In the genomic region with DNA sequence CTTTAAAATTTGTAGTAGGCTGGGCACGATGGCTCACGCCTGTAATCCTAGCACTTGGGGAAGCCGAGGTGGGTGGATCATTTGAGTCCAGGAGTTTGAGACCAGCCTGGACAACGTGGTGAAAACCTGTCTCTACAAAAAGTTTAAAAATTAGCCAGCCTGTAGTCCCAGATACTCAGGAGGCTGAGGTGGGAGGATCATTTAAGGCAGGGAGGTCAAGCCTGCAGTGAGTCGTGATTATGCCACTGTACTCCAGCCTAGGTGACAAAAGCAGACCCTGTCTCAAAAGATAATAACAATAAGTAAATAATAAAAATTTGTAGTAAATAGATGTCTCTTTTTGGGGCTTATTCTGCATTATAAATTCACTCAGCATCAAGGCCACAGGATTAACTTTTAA, we compare ENCODE assay signal across 13 cellular contexts.
DNase-seq lines count a peak whose midpoint lies in the region; ATAC-seq and TF ChIP-seq lines count a peak whose summit lies in the region.
"Had no signal": no experiment of that assay in that cellular context is flagged by ENCODE, and none has a peak within 500 bp of the region (broad histone marks: within the 10 kb centered on the region; RNA-seq: fewer than 3 reads in every experiment).

No MANE protein-coding gene starts in this region.

- H3K4me3 ChIP-seq in left ventricle myocardium inferior: no peak overlapping the region
- H3K4me3 ChIP-seq in mesenchymal stem cell (ENCODE audit: insufficient read depth in 1 of 2, low read depth in 1 of 2, low read length in 2 of 2): no peak overlapping the region
- H3K4me3 ChIP-seq: dorsolateral prefrontal cortex had no signal

- H3K4ac ChIP-seq in mesenchymal stem cell (ENCODE audit: low read depth in 1 of 2, low read length in 2 of 2): peak overlapping the region in 1 of 2 experiments; percentile 47

- peak overlapping the region; percentile 7 for H4K8ac ChIP-seq in mesenchymal stem cell (ENCODE audit: low read length)

- WGBS in mesenchymal stem cell: 100% methylated on average over 3 of the region's 5 CpGs

- H3K9ac ChIP-seq in mesenchymal stem cell (ENCODE audit: low read length): peak overlapping the region; percentile 74

- no peak overlapping the region for H3K4me2 ChIP-seq in mesenchymal stem cell (ENCODE audit: low read length, poor library complexity, severe bottlenecking)

- H3K4me1 ChIP-seq in left ventricle myocardium inferior (peaks cover 30% of the 10 kb centered on the region), mesenchymal stem cell (ENCODE audit: control insufficient read depth, insufficient read depth, low read depth, low read length) (peaks cover 4% of the 10 kb centered on the region)
- H3K4me1 ChIP-seq: Caco-2 had no signal

- no peak overlapping the region for H2AFZ ChIP-seq in mesenchymal stem cell (ENCODE audit: low read depth, low read length)

- no peak overlapping the region for H3K23ac ChIP-seq in mesenchymal stem cell (ENCODE audit: low read length in 2 of 2)

- H3K36me3 ChIP-seq in left ventricle myocardium inferior: no peaks in the 10 kb centered on the region
- H3K36me3 ChIP-seq in mesenchymal stem cell (ENCODE audit: control insufficient read depth in 1 of 2, insufficient read depth in 2 of 2, low read depth in 1 of 2, low read length in 2 of 2): no peaks in the 10 kb centered on the region

- peak overlapping the region in 1 of 2 experiments; percentile 75 for H2BK12ac ChIP-seq in mesenchymal stem cell (ENCODE audit: low read length in 2 of 2)

- H3K9me3 ChIP-seq in left ventricle myocardium inferior (replicated peaks): peaks cover 4% of the 10 kb centered on the region
- no peaks in the 10 kb centered on the region for H3K9me3 ChIP-seq in mesenchymal stem cell (ENCODE audit: control insufficient read depth, low read length)
- H3K9me3 ChIP-seq: Caco-2 had no signal

- no peak for ATAC-seq in Right ventricle myocardium superior (ENCODE audit: poor library complexity)

- no peak for TF ChIP-seq CTCF in left ventricle myocardium inferior (IDR thresholded peaks at IDR 0.05; ENCODE audit: borderline replicate concordance)

- no peak overlapping the region for H2AK5ac ChIP-seq in mesenchymal stem cell (ENCODE audit: low read length, severe bottlenecking)

- intact Hi-C loops in left ventricle myocardium inferior (cut with micrococcal nuclease): no loop called here
- intact Hi-C loops in Right ventricle myocardium superior (cut with DNase I): no loop called here

- no peak for DNase-seq in left ventricle myocardium inferior
- no peak for DNase-seq in Right ventricle myocardium superior
- DNase-seq in caudate nucleus (lab: John Stamatoyannopoulos, UW): no peak
- DNase-seq in mesenchymal stem cell: no peak
- DNase-seq in ureter (ENCODE audit: low spot score): peak; percentile 2
- DNase-seq in NCI-H82 treated with DMSO at 0.1 percent for 48 hours (lab: John Stamatoyannopoulos, UW; ENCODE audit: unreplicated experiment): no peak
- DNase-seq in SHP77 (lab: John Stamatoyannopoulos, UW): no peak
- DNase-seq in DMS 273 (lab: John Stamatoyannopoulos, UW; ENCODE audit: unreplicated experiment): no peak
- DNase-seq: Caco-2, dorsolateral prefrontal cortex, NCI-H1694 treated with DMSO at 0.1 percent for 48 hours, NCI-H446 treated with DMSO at 0.1 percent for 48 hours, small intestine had no signal

- no peaks in the 10 kb centered on the region for H3K27me3 ChIP-seq in left ventricle myocardium inferior (ENCODE audit: low read depth)
- H3K27me3 ChIP-seq in mesenchymal stem cell (ENCODE audit: control insufficient read depth in 1 of 2, insufficient read depth in 1 of 2, low read length in 2 of 2): no peaks in the 10 kb centered on the region
- H3K27me3 ChIP-seq: dorsolateral prefrontal cortex had no signal

- no peak overlapping the region for H2BK15ac ChIP-seq in mesenchymal stem cell (ENCODE audit: low read depth, poor library complexity, severe bottlenecking)

- H3K27ac ChIP-seq in left ventricle myocardium inferior (replicated peaks) (peak overlapping the region; percentile 77), caudate nucleus (ENCODE audit: low read depth, low read length) (peak overlapping the region; percentile 20), mesenchymal stem cell (ENCODE audit: low read length, poor library complexity, severe bottlenecking) (no peak overlapping the region)

- no peaks in the 10 kb centered on the region for H3K79me1 ChIP-seq in mesenchymal stem cell (replicated peaks; ENCODE audit: low read length, poor library complexity, severe bottlenecking)

- H3K18ac ChIP-seq in mesenchymal stem cell (ENCODE audit: low read depth in 1 of 2, low read length in 2 of 2): no peak overlapping the region

- no peak overlapping the region for H2BK5ac ChIP-seq in mesenchymal stem cell (ENCODE audit: low read depth, low read length, poor library complexity, severe bottlenecking)

- no peak overlapping the region for H2BK120ac ChIP-seq in mesenchymal stem cell (ENCODE audit: low read depth, low read length)

- no peak overlapping the region for H4K91ac ChIP-seq in mesenchymal stem cell (ENCODE audit: low read length)

- no peak overlapping the region for H3K14ac ChIP-seq in mesenchymal stem cell (ENCODE audit: low read length in 2 of 2)
